Comparison of ENCODE assay signal across 8 cellular contexts in genomic region chr19:42034640-42035384, GRCh38. TPM values are rescaled to one million over a fixed set of nuclear protein-coding genes. Genes with fewer than 3 reads are reported as not detected.
DNase-seq lines count a peak whose midpoint lies in the region; ATAC-seq and TF ChIP-seq lines count a peak whose summit lies in the region.
"Not testable (repeated sequence)": the region's sequence is repeated elsewhere in the genome, so short reads cannot be mapped to it uniquely, and the experiment has no call there.

No MANE protein-coding gene starts in this region.

- not testable (repeated sequence) for H3K9me3 Mint-ChIP-seq in stimulated activated naive CD8-positive, alpha-beta T cell treated with anti-CD3 and anti-CD28 coated beads, Interleukin-15, amount 100 ng/mL, for 72 hours

- H3K36me3 ChIP-seq in parathyroid adenoma (ENCODE audit: control insufficient read depth, insufficient read depth, low read length): not testable (repeated sequence)

- in situ Hi-C loops in astrocyte of the spinal cord (cut with HindIII; ENCODE audit: low sequenced_read_pairs): not testable (repeated sequence)

- TF ChIP-seq CTCF in astrocyte of the spinal cord (IDR thresholded peaks at IDR 0.05; ENCODE audit: low read depth, low read length): peak; percentile 91
- peak; percentile 80 for TF ChIP-seq CTCF in parathyroid adenoma (IDR thresholded peaks at IDR 0.05)

- H3K27ac ChIP-seq in parathyroid adenoma: not testable (repeated sequence)

- peak; percentile 44 for DNase-seq in DMS153 treated with DMSO at 0.1 percent for 48 hours (lab: John Stamatoyannopoulos, UW; ENCODE audit: unreplicated experiment)
- DNase-seq in HT1080 (ENCODE audit: low read depth): peak; percentile 69
- DNase-seq in NCI-H526 (lab: John Stamatoyannopoulos, UW): peak; percentile 58 to 85
- DNase-seq in activated CD4-positive, CD25-positive, alpha-beta regulatory T cell treated with anti-CD3 and anti-CD28 coated beads, Interleukin-2, amount 50 U/mL, for 16 hours (ENCODE audit: low read depth, low spot score): peak; percentile 54
- peak; percentile 60 for DNase-seq in astrocyte of the spinal cord (ENCODE audit: low read depth, low spot score)
- peak; percentile 44 for DNase-seq in left cardiac atrium
- peak; percentile 63 to 66 for DNase-seq in stimulated activated naive CD8-positive, alpha-beta T cell treated with anti-CD3 and anti-CD28 coated beads, Interleukin-15, amount 100 ng/mL, for 72 hours

- not testable (repeated sequence) for H3K4me2 ChIP-seq in parathyroid adenoma (ENCODE audit: low read length)

- not testable (repeated sequence) for H2AFZ ChIP-seq in parathyroid adenoma

- H3K4me1 ChIP-seq in parathyroid adenoma: not testable (repeated sequence)

- not testable (repeated sequence) for H3K4me3 ChIP-seq in astrocyte of the spinal cord (ENCODE audit: low read depth, low read length); parathyroid adenoma (ENCODE audit: low read depth, low read length)

- intact Hi-C loops in left cardiac atrium (cut with DNase I): loop anchor here in 1 of 2 donors (5.0 kb wide), 1 partner anchor 38 kb away; no protein-coding TSS in a partner anchor

- not testable (repeated sequence) for H3K9me3 ChIP-seq in parathyroid adenoma (ENCODE audit: control insufficient read depth, low read length)

- peak overlapping the region in 1 of 2 donors; percentile 91 for H3K27ac Mint-ChIP-seq in stimulated activated naive CD8-positive, alpha-beta T cell treated with anti-CD3 and anti-CD28 coated beads, Interleukin-15, amount 100 ng/mL, for 72 hours

- not testable (repeated sequence) for H3K79me2 ChIP-seq in parathyroid adenoma

- ATAC-seq in left cardiac atrium: peak in 1 of 2 donors; percentile 22
- ATAC-seq in stimulated activated naive CD8-positive, alpha-beta T cell treated with anti-CD3 and anti-CD28 coated beads, Interleukin-15, amount 100 ng/mL, for 72 hours: peak; percentile 95

- not testable (repeated sequence) for H3K4me1 Mint-ChIP-seq in stimulated activated naive CD8-positive, alpha-beta T cell treated with anti-CD3 and anti-CD28 coated beads, Interleukin-15, amount 100 ng/mL, for 72 hours

- H3K9ac ChIP-seq in parathyroid adenoma: not testable (repeated sequence)

- peak overlapping the region in 1 of 2 donors; percentile 53 for H3K4me3 Mint-ChIP-seq in stimulated activated naive CD8-positive, alpha-beta T cell treated with anti-CD3 and anti-CD28 coated beads, Interleukin-15, amount 100 ng/mL, for 72 hours

- not testable (repeated sequence) for H3K27me3 ChIP-seq in parathyroid adenoma (ENCODE audit: control insufficient read depth, insufficient read depth, low read length)

- not testable (repeated sequence) for H3K27me3 Mint-ChIP-seq in stimulated activated naive CD8-positive, alpha-beta T cell treated with anti-CD3 and anti-CD28 coated beads, Interleukin-15, amount 100 ng/mL, for 72 hours

RNA-seq across cellular contexts. Expression of gene GRIK5, which starts 35.2 kb away (rescaled TPM):
- total RNA-seq in HT1080 (2014; rRNA removed; shearing (Covaris generic)): not detected in 2 replicates
- polyA plus RNA-seq in HT1080 (2015; cell fraction: cytosol; rRNA removed): 0.02 and 0.05 TPM in 2 replicates
- polyA plus RNA-seq in HT1080 (2015; cell fraction: nucleus; rRNA removed): 0.28 and 2.2 TPM in 2 replicates
- 10 to 100 TPM; 12.0 to 12.6 TPM for total RNA-seq in left cardiac atrium

RNA-seq across cellular contexts. Expression of gene ATP1A3, which starts 40.8 kb away (rescaled TPM):
- 0.03 and 0.13 TPM in 2 replicates for total RNA-seq in HT1080 (2014; rRNA removed; shearing (Covaris generic))
- polyA plus RNA-seq in HT1080 (2015; cell fraction: cytosol; rRNA removed): 0.14 TPM in 2 replicates
- 0.06 TPM in 1 of 2 replicates, not detected in the other for polyA plus RNA-seq in HT1080 (2015; cell fraction: nucleus; rRNA removed)
- 100 to 1,000 TPM; 235 to 274 TPM for total RNA-seq in left cardiac atrium

RNA-seq across cellular contexts. Expression of gene ZNF574, which starts 41.2 kb away (rescaled TPM):
- total RNA-seq in HT1080 (2014; rRNA removed; shearing (Covaris generic)): 26.9 and 37.8 TPM in 2 replicates
- polyA plus RNA-seq in HT1080 (2015; cell fraction: cytosol; rRNA removed): 13.5 and 16.6 TPM in 2 replicates
- 25.1 and 27.5 TPM in 2 replicates for polyA plus RNA-seq in HT1080 (2015; cell fraction: nucleus; rRNA removed)
- total RNA-seq in left cardiac atrium: 1 to 10 TPM; 8.3 to 9.1 TPM

Comparison
In these comparisons a context has a peak if more than half of its experiments do, and no peak if none do; other contexts are left out.
1. RNA of gene GRIK5, which starts 35.2 kb away (total RNA-seq): 12.0 to 12.6 TPM in left cardiac atrium; not detected in HT1080; every median in the first group is over 10 times any median in the second.
2. RNA of gene ATP1A3, which starts 40.8 kb away (total RNA-seq): 235 to 274 TPM in left cardiac atrium; 0.03 to 0.13 TPM in HT1080; every median in the first group is over 100 times any median in the second.
3. Peak in every context shown above with its lines, with median percentiles within 50 percentile points of each other: DNase-seq.